8 cellular contexts compared by ENCODE assay signal in the genomic region with DNA sequence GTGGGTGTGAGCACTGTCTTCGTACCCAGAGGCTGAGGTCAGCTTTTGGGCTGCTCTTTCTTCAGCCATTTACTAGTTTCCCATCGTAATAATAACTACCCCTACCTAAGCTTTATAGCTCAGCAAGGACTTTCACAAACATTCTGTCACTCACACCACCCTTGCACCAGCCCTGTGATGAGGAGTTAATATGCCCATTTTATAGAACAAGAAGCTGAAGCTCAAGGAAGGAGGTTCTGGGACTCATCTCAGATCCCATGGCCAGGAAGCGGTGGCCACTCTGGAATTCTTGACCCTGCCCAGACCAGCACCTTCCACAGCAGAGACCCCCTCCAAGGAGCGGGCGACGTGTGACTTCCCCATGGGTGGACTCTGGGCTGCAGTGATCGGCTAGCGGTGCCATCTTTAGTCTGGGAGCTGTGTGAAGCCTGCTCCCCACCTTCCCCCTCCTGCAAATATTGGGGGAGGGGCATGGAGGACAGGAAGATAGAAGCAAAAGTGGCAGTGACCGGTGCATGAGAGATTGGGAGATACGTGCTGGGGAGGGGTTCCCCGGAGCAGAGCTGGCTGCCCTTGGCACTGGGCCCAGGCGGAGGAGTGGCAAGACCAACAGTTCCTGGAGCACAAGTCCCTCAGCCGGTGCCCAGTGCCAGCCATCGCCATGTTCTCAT.
DNase-seq lines count a peak whose midpoint lies in the region; ATAC-seq and TF ChIP-seq lines count a peak whose summit lies in the region.

No MANE protein-coding gene starts in this region.

- H3K36me3 Mint-ChIP-seq in activated naive CD8-positive, alpha-beta T cell treated with anti-CD3 and anti-CD28 coated beads, Interleukin-2, amount 50 U/mL, for 24 hours (ENCODE audit: low read depth), result no peaks in the 10 kb centered on the region

- TF ChIP-seq CTCF in epithelial cell of esophagus (IDR thresholded peaks at IDR 0.05; ENCODE audit: insufficient read depth, low read depth, low read length, missing control alignments), result no peak
- no peak for TF ChIP-seq CTCF in ovary (IDR thresholded peaks at IDR 0.05)

- H3K27ac Mint-ChIP-seq in activated naive CD8-positive, alpha-beta T cell treated with anti-CD3 and anti-CD28 coated beads, Interleukin-2, amount 50 U/mL, for 24 hours, result no peak overlapping the region

- DNase-seq in D341Med (ENCODE audit: low spot score), result peak; percentile 52
- DNase-seq in NCI-H345 treated with DMSO at 0.1 percent for 48 hours (lab: John Stamatoyannopoulos, UW; ENCODE audit: unreplicated experiment), result peak; percentile 49
- peak; percentile 37 for DNase-seq in epithelial cell of esophagus (ENCODE audit: low read depth)
- peak in 3 of 5 donors; percentile 55 to 63 (median 61) for DNase-seq in ovary
- no peak for DNase-seq in stimulated activated naive CD4-positive, alpha-beta T cell treated with Interleukin-2 at 50 U/mL for 16 hours (lab: John Stamatoyannopoulos, UW)
- DNase-seq in DMS114 treated with DMSO at 0.1 percent for 48 hours (lab: John Stamatoyannopoulos, UW; ENCODE audit: unreplicated experiment), result no peak
- DNase-seq in activated naive CD8-positive, alpha-beta T cell treated with anti-CD3 and anti-CD28 coated beads, Interleukin-2, amount 50 U/mL, for 24 hours, result no peak

- H3K9me3 Mint-ChIP-seq in activated naive CD8-positive, alpha-beta T cell treated with anti-CD3 and anti-CD28 coated beads, Interleukin-2, amount 50 U/mL, for 24 hours, result no peaks in the 10 kb centered on the region

- H3K27me3 ChIP-seq in ovary, result no peaks in the 10 kb centered on the region

- no peak overlapping the region for H3K4me3 Mint-ChIP-seq in activated naive CD8-positive, alpha-beta T cell treated with anti-CD3 and anti-CD28 coated beads, Interleukin-2, amount 50 U/mL, for 24 hours

- H3K4me3 ChIP-seq in epithelial cell of esophagus (ENCODE audit: low read length), result no peak overlapping the region
- no peak overlapping the region for H3K4me3 ChIP-seq in ovary

- 77 to 78% (median 77%) methylated on average over 14 of the region's 14 CpGs for WGBS in ovary, 3 donors

- H3K27me3 Mint-ChIP-seq in activated naive CD8-positive, alpha-beta T cell treated with anti-CD3 and anti-CD28 coated beads, Interleukin-2, amount 50 U/mL, for 24 hours, result no peaks in the 10 kb centered on the region

- no peaks in the 10 kb centered on the region for H3K36me3 ChIP-seq in ovary

- no peak for TF ChIP-seq POLR2A in ovary (IDR thresholded peaks at IDR 0.05)

- no peak for ATAC-seq in GM21717 (IDR thresholded peaks at IDR 0.05; ENCODE audit: unreplicated experiment)
- ATAC-seq in activated naive CD8-positive, alpha-beta T cell treated with anti-CD3 and anti-CD28 coated beads, Interleukin-2, amount 50 U/mL, for 24 hours, result no peak

- no peak overlapping the region for H3K27ac ChIP-seq in ovary

- H3K4me1 ChIP-seq in ovary (ENCODE audit: insufficient read depth), result peaks cover 14% of the 10 kb centered on the region

- peaks cover 25% of the 10 kb centered on the region for H3K4me1 Mint-ChIP-seq in activated naive CD8-positive, alpha-beta T cell treated with anti-CD3 and anti-CD28 coated beads, Interleukin-2, amount 50 U/mL, for 24 hours

- no peaks in the 10 kb centered on the region for H3K9me3 ChIP-seq in ovary

- intact Hi-C loops in ovary (cut with DNase I), result loop anchor here in 1 of 4 donors (5.0 kb wide), 1 partner anchor 81 kb away; a partner anchor contains a TSS

- no peak for TF ChIP-seq EP300 in ovary (IDR thresholded peaks at IDR 0.05)

Comparison
In these comparisons a context has a peak if more than half of its experiments do, and no peak if none do; other contexts are left out.
1. DNase-seq: peak in D341Med (single experiment), NCI-H345 treated with DMSO at 0.1 percent for 48 hours (single experiment), epithelial cell of esophagus (single experiment) and ovary (3 of 5); none in stimulated activated naive CD4-positive, alpha-beta T cell treated with Interleukin-2 at 50 U/mL for 16 hours (single experiment), DMS114 treated with DMSO at 0.1 percent for 48 hours (single experiment) and activated naive CD8-positive, alpha-beta T cell treated with anti-CD3 and anti-CD28 coated beads, Interleukin-2, amount 50 U/mL, for 24 hours (single experiment).